ENCODE assay signal across 8 cellular contexts in the genomic region with DNA sequence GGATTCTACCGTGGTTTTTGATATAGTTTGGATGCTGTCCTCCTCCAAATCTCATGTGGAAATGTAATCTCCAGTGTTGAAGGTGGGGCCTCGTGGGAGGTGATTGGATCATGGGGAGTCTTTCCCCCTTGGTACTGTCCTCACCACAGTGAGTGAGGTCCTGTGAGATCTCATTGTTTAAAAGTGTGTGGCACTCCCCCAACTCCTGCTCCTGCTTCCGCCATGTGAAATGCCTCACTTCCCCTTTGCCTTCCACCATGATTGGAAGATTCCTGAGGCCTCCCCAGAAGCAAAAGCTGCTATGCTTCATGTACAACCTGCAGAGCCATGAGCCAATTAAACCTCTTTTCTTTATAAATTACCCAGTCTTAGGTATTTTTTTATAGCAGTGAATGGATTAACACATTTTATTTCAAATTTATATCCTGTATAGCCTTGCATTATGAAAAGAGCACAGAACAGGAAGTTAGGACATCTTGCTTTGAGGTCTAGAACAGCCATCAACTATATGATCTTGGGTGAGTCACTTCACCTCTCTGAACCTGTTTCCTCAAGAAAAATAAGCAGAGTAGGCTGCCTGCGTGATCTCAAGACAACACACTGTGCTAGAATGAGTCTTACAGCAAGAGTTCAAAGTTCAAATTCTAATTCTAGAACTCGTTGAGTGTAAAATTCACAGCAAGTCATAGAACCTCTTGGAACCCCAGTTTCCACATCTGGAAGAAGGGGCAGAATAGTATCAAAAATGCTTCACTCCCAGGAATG.
DNase-seq lines count a peak whose midpoint lies in the region; ATAC-seq and TF ChIP-seq lines count a peak whose summit lies in the region.

No MANE protein-coding gene starts in this region.

- peaks cover 28% of the 10 kb centered on the region for H3K4me1 Mint-ChIP-seq in type B pancreatic cell (ENCODE audit: unreplicated experiment)

- no peak overlapping the region for H3K4me3 ChIP-seq in fibroblast of lung (replicated peaks in 1 of 4; ENCODE audit: control extremely low read depth in 1 of 4, insufficient read depth in 1 of 4, low read depth in 3 of 4, low read length in 4 of 4)

- no peaks in the 10 kb centered on the region for H3K27me3 Mint-ChIP-seq in type B pancreatic cell

- ATAC-seq in SK-N-SH treated with all-trans-retinoic acid at 6 μM for 48 hours (peak; percentile 74), HG02970 (IDR thresholded peaks at IDR 0.05; ENCODE audit: low FRiP score, unreplicated experiment) (no peak)

- peaks cover 6% of the 10 kb centered on the region for H3K4me1 ChIP-seq in fibroblast of lung (ENCODE audit: control insufficient read depth, extremely low read depth, insufficient read depth, low read length)

- H3K9me3 ChIP-seq in fibroblast of lung (ENCODE audit: control insufficient read depth, insufficient read depth, low read depth, low read length) = no peaks in the 10 kb centered on the region

- H4K20me1 ChIP-seq in fibroblast of lung (ENCODE audit: control insufficient read depth, extremely low read depth, insufficient read depth, low read length) = no peaks in the 10 kb centered on the region

- TF ChIP-seq CTCF in fibroblast of lung (conservative IDR thresholded peaks at IDR 0.05 in 1 of 2, IDR thresholded peaks at IDR 0.05 in 1 of 2; ENCODE audit: low read depth in 1 of 2, low read length in 2 of 2) = no peak
- TF ChIP-seq CTCF in type B pancreatic cell (conservative IDR thresholded peaks at IDR 0.05) = no peak

- no peaks in the 10 kb centered on the region for H3K27me3 ChIP-seq in fibroblast of lung (ENCODE audit: control insufficient read depth, insufficient read depth, low read length)

- H3K9me3 Mint-ChIP-seq in type B pancreatic cell = peaks cover 11% of the 10 kb centered on the region

- H3K4me3 Mint-ChIP-seq in type B pancreatic cell = no peak overlapping the region

- no peak overlapping the region for H3K4me2 ChIP-seq in fibroblast of lung (ENCODE audit: extremely low read depth, insufficient read depth, low read length)

- no peak overlapping the region for H2AFZ ChIP-seq in fibroblast of lung (ENCODE audit: low read length)

- in situ Hi-C loops in G401 (cut with HindIII; ENCODE audit: low sequenced_read_pairs) = no loop called here

- no peak overlapping the region for H3K9ac ChIP-seq in fibroblast of lung (ENCODE audit: insufficient read depth, low read length)

- peak; percentile 28 for DNase-seq in stimulated activated CD4-positive, alpha-beta T cell treated with anti-CD3 and anti-CD28 coated beads, Interleukin-15, amount 100 ng/mL, for 24 hours
- no peak for DNase-seq in stimulated activated CD4-positive, alpha-beta T cell treated with anti-CD3 and anti-CD28 coated beads, Interleukin-12 subunit alpha, Interleukin-12 subunit beta, amount 100 ng/mL, for 4 hours
- DNase-seq in fibroblast of lung (ENCODE audit: low read depth in 2 of 2) = peak; percentile 94 to 96
- no peak for DNase-seq in type B pancreatic cell (ENCODE audit: extremely low spot score, unreplicated experiment)
- no peak for DNase-seq in NCI-H748 treated with DMSO at 0.1 percent for 48 hours (lab: John Stamatoyannopoulos, UW)
- DNase-seq in G401 (ENCODE audit: low spot score) = no peak

- H3K27ac Mint-ChIP-seq in type B pancreatic cell = peak overlapping the region; percentile 66

- peak overlapping the region; percentile 75 for H3K27ac ChIP-seq in fibroblast of lung (ENCODE audit: insufficient read depth, low read length)

- H3K36me3 ChIP-seq in fibroblast of lung (ENCODE audit: control insufficient read depth, insufficient read depth, low read length) = no peaks in the 10 kb centered on the region

- no peaks in the 10 kb centered on the region for H3K36me3 Mint-ChIP-seq in type B pancreatic cell

- no peaks in the 10 kb centered on the region for H3K79me2 ChIP-seq in fibroblast of lung (ENCODE audit: control insufficient read depth, insufficient read depth, low read length)

TF ChIP-seq in SK-N-SH treated with all-trans-retinoic acid at 6 μM for 48 hours, 23 proteins besides CTCF, POLR2A, EP300 and RAD21:
- TF ChIP-seq ISL1 (CRISPR knock-in tag; IDR thresholded peaks at IDR 0.05) = no peak
- TF ChIP-seq, protein P1, sequence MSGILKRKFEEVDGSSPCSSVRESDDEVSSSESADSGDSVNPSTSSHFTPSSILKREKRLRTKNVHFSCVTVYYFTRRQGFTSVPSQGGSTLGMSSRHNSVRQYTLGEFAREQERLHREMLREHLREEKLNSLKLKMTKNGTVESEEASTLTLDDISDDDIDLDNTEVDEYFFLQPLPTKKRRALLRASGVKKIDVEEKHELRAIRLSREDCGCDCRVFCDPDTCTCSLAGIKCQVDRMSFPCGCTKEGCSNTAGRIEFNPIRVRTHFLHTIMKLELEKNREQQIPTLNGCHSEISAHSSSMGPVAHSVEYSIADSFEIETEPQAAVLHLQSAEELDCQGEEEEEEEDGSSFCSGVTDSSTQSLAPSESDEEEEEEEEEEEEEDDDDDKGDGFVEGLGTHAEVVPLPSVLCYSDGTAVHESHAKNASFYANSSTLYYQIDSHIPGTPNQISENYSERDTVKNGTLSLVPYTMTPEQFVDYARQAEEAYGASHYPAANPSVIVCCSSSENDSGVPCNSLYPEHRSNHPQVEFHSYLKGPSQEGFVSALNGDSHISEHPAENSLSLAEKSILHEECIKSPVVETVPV (CRISPR knock-in tag; IDR thresholded peaks at IDR 0.05) = no peak
- no peak for TF ChIP-seq BACH2 (CRISPR knock-in tag; IDR thresholded peaks at IDR 0.05; ENCODE audit: borderline replicate concordance)
- TF ChIP-seq RARB (CRISPR knock-in tag; IDR thresholded peaks at IDR 0.05) = no peak
- no peak for TF ChIP-seq ZNF8 (CRISPR knock-in tag; IDR thresholded peaks at IDR 0.05)
- no peak for TF ChIP-seq ZFP30 (CRISPR knock-in tag; IDR thresholded peaks at IDR 0.05)
- TF ChIP-seq PPARA (CRISPR knock-in tag; IDR thresholded peaks at IDR 0.05; ENCODE audit: borderline replicate concordance) = no peak
- TF ChIP-seq ZNF565 (CRISPR knock-in tag; conservative IDR thresholded peaks at IDR 0.05; ENCODE audit: low read depth) = no peak
- no peak for TF ChIP-seq TOX (CRISPR knock-in tag; IDR thresholded peaks at IDR 0.05; ENCODE audit: borderline replicate concordance)
- TF ChIP-seq GLIS3 (CRISPR knock-in tag; IDR thresholded peaks at IDR 0.05) = no peak
- TF ChIP-seq, protein P2, sequence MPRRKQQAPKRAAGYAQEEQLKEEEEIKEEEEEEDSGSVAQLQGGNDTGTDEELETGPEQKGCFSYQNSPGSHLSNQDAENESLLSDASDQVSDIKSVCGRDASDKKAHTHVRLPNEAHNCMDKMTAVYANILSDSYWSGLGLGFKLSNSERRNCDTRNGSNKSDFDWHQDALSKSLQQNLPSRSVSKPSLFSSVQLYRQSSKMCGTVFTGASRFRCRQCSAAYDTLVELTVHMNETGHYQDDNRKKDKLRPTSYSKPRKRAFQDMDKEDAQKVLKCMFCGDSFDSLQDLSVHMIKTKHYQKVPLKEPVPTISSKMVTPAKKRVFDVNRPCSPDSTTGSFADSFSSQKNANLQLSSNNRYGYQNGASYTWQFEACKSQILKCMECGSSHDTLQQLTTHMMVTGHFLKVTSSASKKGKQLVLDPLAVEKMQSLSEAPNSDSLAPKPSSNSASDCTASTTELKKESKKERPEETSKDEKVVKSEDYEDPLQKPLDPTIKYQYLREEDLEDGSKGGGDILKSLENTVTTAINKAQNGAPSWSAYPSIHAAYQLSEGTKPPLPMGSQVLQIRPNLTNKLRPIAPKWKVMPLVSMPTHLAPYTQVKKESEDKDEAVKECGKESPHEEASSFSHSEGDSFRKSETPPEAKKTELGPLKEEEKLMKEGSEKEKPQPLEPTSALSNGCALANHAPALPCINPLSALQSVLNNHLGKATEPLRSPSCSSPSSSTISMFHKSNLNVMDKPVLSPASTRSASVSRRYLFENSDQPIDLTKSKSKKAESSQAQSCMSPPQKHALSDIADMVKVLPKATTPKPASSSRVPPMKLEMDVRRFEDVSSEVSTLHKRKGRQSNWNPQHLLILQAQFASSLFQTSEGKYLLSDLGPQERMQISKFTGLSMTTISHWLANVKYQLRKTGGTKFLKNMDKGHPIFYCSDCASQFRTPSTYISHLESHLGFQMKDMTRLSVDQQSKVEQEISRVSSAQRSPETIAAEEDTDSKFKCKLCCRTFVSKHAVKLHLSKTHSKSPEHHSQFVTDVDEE (CRISPR knock-in tag; IDR thresholded peaks at IDR 0.05) = no peak
- TF ChIP-seq ARNTL (CRISPR knock-in tag; IDR thresholded peaks at IDR 0.05; ENCODE audit: borderline replicate concordance, low read depth) = no peak
- no peak for TF ChIP-seq ZNF70 (CRISPR knock-in tag; IDR thresholded peaks at IDR 0.05)
- TF ChIP-seq ZC3H10 (CRISPR knock-in tag; IDR thresholded peaks at IDR 0.05) = no peak

Comparison
In these comparisons a context has a peak if more than half of its experiments do, and no peak if none do; other contexts are left out.
1. DNase-seq: peak in stimulated activated CD4-positive, alpha-beta T cell treated with anti-CD3 and anti-CD28 coated beads, Interleukin-15, amount 100 ng/mL, for 24 hours (single experiment) and fibroblast of lung (2 of 2); none in stimulated activated CD4-positive, alpha-beta T cell treated with anti-CD3 and anti-CD28 coated beads, Interleukin-12 subunit alpha, Interleukin-12 subunit beta, amount 100 ng/mL, for 4 hours (single experiment), type B pancreatic cell (single experiment), NCI-H748 treated with DMSO at 0.1 percent for 48 hours (single experiment) and G401 (single experiment).